Comparison of ENCODE assay signal across 23 cellular contexts in genomic region chr4:52054254-52054653, GRCh38.
"Had no signal": no experiment of that assay in that cellular context is flagged by ENCODE, and none has a peak within 500 bp of the region (broad histone marks: within the 10 kb centered on the region; RNA-seq: fewer than 3 reads in every experiment).

No MANE protein-coding gene starts in this region.

- H3K36me3 ChIP-seq: colonic mucosa, esophagus muscularis mucosa, esophagus squamous epithelium, gastrocnemius medialis, gastroesophageal sphincter, heart left ventricle, heart right ventricle had no signal

- H3K4me1 ChIP-seq: colonic mucosa had no signal

- H3K9me3 ChIP-seq: colonic mucosa, esophagus squamous epithelium, gastrocnemius medialis, heart left ventricle, heart right ventricle had no signal

- H3K4me3 ChIP-seq: colonic mucosa, coronary artery, dorsolateral prefrontal cortex, esophagus muscularis mucosa, esophagus squamous epithelium, gastrocnemius medialis, gastroesophageal sphincter, heart left ventricle, heart right ventricle had no signal

- H3K27ac ChIP-seq: colonic mucosa, coronary artery, dorsolateral prefrontal cortex, epithelial cell of prostate, esophagus muscularis mucosa, esophagus squamous epithelium, foreskin keratinocyte, gastrocnemius medialis, gastroesophageal sphincter, heart left ventricle, heart right ventricle had no signal

- DNase-seq: colonic mucosa; cortex of kidney; dermis blood vessel endothelial cell; dorsolateral prefrontal cortex; effector CD4-positive, alpha-beta T cell; effector CD8-positive, alpha-beta T cell; effector memory CD4-positive, alpha-beta T cell; effector memory CD8-positive, alpha-beta T cell; endodermal cell; erythroblast; esophagus squamous epithelium; foreskin fibroblast; foreskin keratinocyte; foreskin melanocyte; gastrocnemius medialis; glutamatergic neuron; head of caudate nucleus; heart left ventricle; heart right ventricle had no signal
